9 cellular contexts compared by ENCODE assay signal in the genomic region with DNA sequence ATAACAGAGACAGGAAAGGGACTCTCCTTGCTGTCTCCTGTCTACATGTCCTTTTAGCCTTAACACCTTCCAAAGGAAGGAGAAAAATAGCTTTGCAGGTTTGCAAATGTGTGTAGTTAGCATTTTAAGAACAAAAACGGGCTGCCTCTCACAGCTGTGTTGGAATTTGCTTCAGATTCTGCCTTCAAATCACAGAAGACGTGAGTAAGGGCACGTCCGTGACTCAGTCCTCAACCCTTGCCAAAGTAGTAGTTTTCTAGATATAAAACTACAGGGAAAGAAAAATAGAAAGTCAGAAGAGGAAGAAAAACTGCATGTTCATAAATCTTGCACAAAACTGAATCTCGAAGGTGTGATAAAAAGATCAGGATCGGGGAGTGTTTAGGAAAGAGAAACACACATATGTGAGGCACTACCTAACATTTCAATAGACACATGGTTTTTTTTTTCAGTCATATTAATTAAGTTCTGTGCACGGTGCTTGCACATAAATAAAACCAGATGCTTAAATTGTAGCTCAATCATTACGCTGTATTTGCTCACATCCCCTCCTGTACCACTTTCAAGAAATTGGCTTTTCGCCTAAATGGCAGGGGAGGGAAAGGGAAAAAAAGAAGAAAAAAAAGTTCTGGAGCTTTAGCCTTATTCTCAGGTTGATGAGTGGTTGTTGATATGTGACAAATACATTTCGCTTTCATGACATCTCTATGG.
DNase-seq lines count a peak whose midpoint lies in the region; ATAC-seq and TF ChIP-seq lines count a peak whose summit lies in the region.
"Had no signal": no experiment of that assay in that cellular context is flagged by ENCODE, and none has a peak within 500 bp of the region (broad histone marks: within the 10 kb centered on the region; RNA-seq: fewer than 3 reads in every experiment).

No MANE protein-coding gene starts in this region.

- H3K4me3 Mint-ChIP-seq in activated CD8-positive, alpha-beta memory T cell treated with anti-CD3 and anti-CD28 coated beads, Interleukin-2, amount 10 ng/mL, durations not matched to agents 7 days and 5 days = no peak overlapping the region
- H3K4me3 Mint-ChIP-seq in activated T-helper 2 cell treated with anti-CD3 and anti-CD28 coated beads, Interferon-gamma antibody, Interleukin-2, Interleukin-4, amounts not matched to agents 10 μg/mL and 5 μg/mL and 100 μg/mL, durations not matched to agents 14 hours and 24 hours and 36 hours (ENCODE audit: low read depth) = no peak overlapping the region

- H3K9me3 ChIP-seq in HUES6 (ENCODE audit: control insufficient read depth, insufficient read depth, low read depth, low read length) = no peaks in the 10 kb centered on the region

- H3K9me3 Mint-ChIP-seq in activated CD8-positive, alpha-beta memory T cell treated with anti-CD3 and anti-CD28 coated beads, Interleukin-2, amount 10 ng/mL, durations not matched to agents 7 days and 5 days (ENCODE audit: low read depth) = no peaks in the 10 kb centered on the region
- no peaks in the 10 kb centered on the region for H3K9me3 Mint-ChIP-seq in activated T-helper 2 cell treated with anti-CD3 and anti-CD28 coated beads, Interferon-gamma antibody, Interleukin-2, Interleukin-4, amounts not matched to agents 10 μg/mL and 5 μg/mL and 100 μg/mL, durations not matched to agents 14 hours and 24 hours and 36 hours

- H3K27ac Mint-ChIP-seq in activated CD8-positive, alpha-beta memory T cell treated with anti-CD3 and anti-CD28 coated beads, Interleukin-2, amount 10 ng/mL, durations not matched to agents 7 days and 5 days = no peak overlapping the region
- no peak overlapping the region for H3K27ac Mint-ChIP-seq in activated T-helper 2 cell treated with anti-CD3 and anti-CD28 coated beads, Interferon-gamma antibody, Interleukin-2, Interleukin-4, amounts not matched to agents 10 μg/mL and 5 μg/mL and 100 μg/mL, durations not matched to agents 14 hours and 24 hours and 36 hours

- H3K27me3 ChIP-seq in HUES6 (ENCODE audit: control insufficient read depth, insufficient read depth, low read length) (no peaks in the 10 kb centered on the region), foreskin keratinocyte (no peaks in the 10 kb centered on the region)

- no peaks in the 10 kb centered on the region for H3K36me3 ChIP-seq in HUES6 (ENCODE audit: control insufficient read depth, insufficient read depth, low read length)

- intact Hi-C loops in activated T-helper 2 cell treated with anti-CD3 and anti-CD28 coated beads, Interferon-gamma antibody, Interleukin-2, Interleukin-4, amounts not matched to agents 10 μg/mL and 5 μg/mL and 100 μg/mL, durations not matched to agents 14 hours and 24 hours and 36 hours (cut with micrococcal nuclease) = no loop called here

- no peak overlapping the region for H3K9ac ChIP-seq in HUES6 (ENCODE audit: low read length)

- H3K4me1 ChIP-seq in HUES6 (ENCODE audit: control insufficient read depth, insufficient read depth, low read length) (peaks cover 43% of the 10 kb centered on the region), foreskin keratinocyte (peaks cover 30% of the 10 kb centered on the region)

- no peak for TF ChIP-seq CTCF in foreskin keratinocyte (conservative IDR thresholded peaks at IDR 0.05)

- H3K4me3 ChIP-seq in HUES6 (ENCODE audit: low read depth, low read length) = no peak overlapping the region
- H3K4me3 ChIP-seq: GM12878, lung had no signal

- DNase-seq in foreskin keratinocyte = peak in 1 of 2 donors; percentile 58
- peak; percentile 70 for DNase-seq in stromal cell of bone marrow (ENCODE audit: low read depth)
- no peak for DNase-seq in activated CD8-positive, alpha-beta memory T cell treated with anti-CD3 and anti-CD28 coated beads, Interleukin-2, amount 10 ng/mL, durations not matched to agents 7 days and 5 days
- DNase-seq in hippocampal formation (lab: John Stamatoyannopoulos, UW) = no peak
- DNase-seq in activated T-helper 2 cell treated with anti-CD3 and anti-CD28 coated beads, Interferon-gamma antibody, Interleukin-2, Interleukin-4, amounts not matched to agents 10 μg/mL and 5 μg/mL and 100 μg/mL, durations not matched to agents 14 hours and 24 hours and 36 hours (ENCODE audit: low spot score) = no peak

- H3K27ac ChIP-seq in HUES6 (ENCODE audit: low read depth, low read length) (0 out of 2 replicates have a peak overlapping the region, but pooled peaks have one; percentile 12), foreskin keratinocyte (peak overlapping the region; percentile 53)

- CTCF ChIA-PET in activated CD8-positive, alpha-beta memory T cell treated with anti-CD3 and anti-CD28 coated beads, Interleukin-2, amount 10 ng/mL, durations not matched to agents 7 days and 5 days (lab: Charles Lee) = no interaction called here

- ATAC-seq in SK-N-SH treated with all-trans-retinoic acid at 6 μM for 48 hours (peak; percentile 93), foreskin keratinocyte (peak; percentile 85)
- ATAC-seq in activated CD8-positive, alpha-beta memory T cell treated with anti-CD3 and anti-CD28 coated beads, Interleukin-2, amount 10 ng/mL, durations not matched to agents 7 days and 5 days = no peak
- ATAC-seq: GM12878 had no signal

- peaks cover 7% of the 10 kb centered on the region for H3K27me3 Mint-ChIP-seq in activated CD8-positive, alpha-beta memory T cell treated with anti-CD3 and anti-CD28 coated beads, Interleukin-2, amount 10 ng/mL, durations not matched to agents 7 days and 5 days
- peaks cover 9% of the 10 kb centered on the region for H3K27me3 Mint-ChIP-seq in activated T-helper 2 cell treated with anti-CD3 and anti-CD28 coated beads, Interferon-gamma antibody, Interleukin-2, Interleukin-4, amounts not matched to agents 10 μg/mL and 5 μg/mL and 100 μg/mL, durations not matched to agents 14 hours and 24 hours and 36 hours (ENCODE audit: low read depth)

- H3K4me1 Mint-ChIP-seq in activated CD8-positive, alpha-beta memory T cell treated with anti-CD3 and anti-CD28 coated beads, Interleukin-2, amount 10 ng/mL, durations not matched to agents 7 days and 5 days = no peaks in the 10 kb centered on the region
- no peaks in the 10 kb centered on the region for H3K4me1 Mint-ChIP-seq in activated T-helper 2 cell treated with anti-CD3 and anti-CD28 coated beads, Interferon-gamma antibody, Interleukin-2, Interleukin-4, amounts not matched to agents 10 μg/mL and 5 μg/mL and 100 μg/mL, durations not matched to agents 14 hours and 24 hours and 36 hours (ENCODE audit: low read depth)

- no peaks in the 10 kb centered on the region for H3K36me3 Mint-ChIP-seq in activated CD8-positive, alpha-beta memory T cell treated with anti-CD3 and anti-CD28 coated beads, Interleukin-2, amount 10 ng/mL, durations not matched to agents 7 days and 5 days
- no peaks in the 10 kb centered on the region for H3K36me3 Mint-ChIP-seq in activated T-helper 2 cell treated with anti-CD3 and anti-CD28 coated beads, Interferon-gamma antibody, Interleukin-2, Interleukin-4, amounts not matched to agents 10 μg/mL and 5 μg/mL and 100 μg/mL, durations not matched to agents 14 hours and 24 hours and 36 hours (ENCODE audit: low read depth)

TF ChIP-seq in SK-N-SH treated with all-trans-retinoic acid at 6 μM for 48 hours, 23 proteins besides CTCF, POLR2A, EP300 and RAD21:
- TF ChIP-seq, protein P1, sequence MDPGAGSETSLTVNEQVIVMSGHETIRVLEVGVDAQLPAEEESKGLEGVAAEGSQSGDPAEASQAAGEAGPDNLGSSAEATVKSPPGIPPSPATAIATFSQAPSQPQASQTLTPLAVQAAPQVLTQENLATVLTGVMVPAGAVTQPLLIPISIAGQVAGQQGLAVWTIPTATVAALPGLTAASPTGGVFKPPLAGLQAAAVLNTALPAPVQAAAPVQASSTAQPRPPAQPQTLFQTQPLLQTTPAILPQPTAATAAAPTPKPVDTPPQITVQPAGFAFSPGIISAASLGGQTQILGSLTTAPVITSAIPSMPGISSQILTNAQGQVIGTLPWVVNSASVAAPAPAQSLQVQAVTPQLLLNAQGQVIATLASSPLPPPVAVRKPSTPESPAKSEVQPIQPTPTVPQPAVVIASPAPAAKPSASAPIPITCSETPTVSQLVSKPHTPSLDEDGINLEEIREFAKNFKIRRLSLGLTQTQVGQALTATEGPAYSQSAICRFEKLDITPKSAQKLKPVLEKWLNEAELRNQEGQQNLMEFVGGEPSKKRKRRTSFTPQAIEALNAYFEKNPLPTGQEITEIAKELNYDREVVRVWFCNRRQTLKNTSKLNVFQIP (CRISPR knock-in tag; IDR thresholded peaks at IDR 0.05; ENCODE audit: borderline replicate concordance, low read depth) = no peak
- TF ChIP-seq TCF4 (CRISPR knock-in tag; IDR thresholded peaks at IDR 0.05; ENCODE audit: borderline replicate concordance) = peak; percentile 53; the same call in 1 of the 2 replicates
